ENCODE assay signal across 8 cellular contexts in genomic region chr19:15223649-15224371, GRCh38. TPM values are rescaled to one million over a fixed set of nuclear protein-coding genes. Genes with fewer than 3 reads are reported as not detected.
DNase-seq lines count a peak whose midpoint lies in the region; TF ChIP-seq lines count a peak whose summit lies in the region.

No MANE protein-coding gene starts in this region.

- DNase-seq in Peyer's patch: no peak
- no peak for DNase-seq in esophagus squamous epithelium (lab: John Stamatoyannopoulos, UW)
- DNase-seq in ovary: peak in 1 of 5 donors; percentile 40
- no peak for DNase-seq in NCI-H187 (lab: John Stamatoyannopoulos, UW)
- no peak for DNase-seq in RPMI8226
- no peak for DNase-seq in amniotic stem cell (lab: John Stamatoyannopoulos, UW)
- no peak for DNase-seq in ACHN

- 5 to 32% methylated on average over 12 to 26 of the region's 51 CpGs for WGBS in esophagus squamous epithelium, 2 donors
- WGBS in ovary, 3 donors: 11 to 13% (median 11%) methylated on average over 44 to 51 of the region's 51 CpGs

- H3K36me3 ChIP-seq in Peyer's patch (no peaks in the 10 kb centered on the region), esophagus squamous epithelium (peaks cover 0 to 16% (median 0%) of the 10 kb centered on the region in 3 donors), ovary (no peaks in the 10 kb centered on the region)

- TF ChIP-seq CTCF in Peyer's patch (IDR thresholded peaks at IDR 0.05): no peak
- TF ChIP-seq CTCF in esophagus squamous epithelium (IDR thresholded peaks at IDR 0.05): no peak
- TF ChIP-seq CTCF in ovary (IDR thresholded peaks at IDR 0.05): no peak

- TF ChIP-seq POLR2A in Peyer's patch (IDR thresholded peaks at IDR 0.05) (no peak), esophagus squamous epithelium (IDR thresholded peaks at IDR 0.05) (no peak), ovary (IDR thresholded peaks at IDR 0.05) (peak; percentile 34)

- H3K9me3 ChIP-seq in Peyer's patch (no peaks in the 10 kb centered on the region), esophagus squamous epithelium (no peaks in the 10 kb centered on the region), ovary (no peaks in the 10 kb centered on the region)

- intact Hi-C loops in esophagus squamous epithelium (cut with DNase I) (no loop called here), ovary (cut with DNase I) (no loop called here)

- H3K27ac ChIP-seq in Peyer's patch (peak overlapping the region in 1 of 4 donors; percentile 46), esophagus squamous epithelium (peak overlapping the region; percentile 54 to 79 (median 74)), ovary (no peak overlapping the region)

- H3K4me1 ChIP-seq in Peyer's patch: peaks cover 0 to 12% (median 8%) of the 10 kb centered on the region in 4 donors
- peaks cover 13 to 32% (median 14%) of the 10 kb centered on the region in 3 donors for H3K4me1 ChIP-seq in esophagus squamous epithelium
- peaks cover 7% of the 10 kb centered on the region for H3K4me1 ChIP-seq in ovary (ENCODE audit: insufficient read depth)

- in situ Hi-C loops in ACHN (cut with HindIII; ENCODE audit: low pct_ligation_motif_present, low pct_unique_long_range_greater_than_20kb, low sequenced_read_pairs): no loop called here

- H3K4me3 ChIP-seq in GM08714 (ENCODE audit: low read length) (peak overlapping the region; percentile 54; the same call in 1 of the 2 replicates), Peyer's patch (peak overlapping the region; percentile 41 to 59 (median 54)), esophagus squamous epithelium (peak overlapping the region; percentile 37 to 77 (median 58)), ovary (peak overlapping the region; percentile 58)

- no peak for TF ChIP-seq EP300 in ovary (IDR thresholded peaks at IDR 0.05)

- no peaks in the 10 kb centered on the region for H3K27me3 ChIP-seq in Peyer's patch
- no peaks in the 10 kb centered on the region for H3K27me3 ChIP-seq in esophagus squamous epithelium
- H3K27me3 ChIP-seq in ovary: no peaks in the 10 kb centered on the region

RNA-seq across cellular contexts. Expression of gene EPHX3, which starts 8.4 kb away (rescaled TPM):
- total RNA-seq in Peyer's patch (not detected), esophagus squamous epithelium (10 to 100 TPM; 18.7 to 93.0 (median 48.9) TPM), ovary (under 1 TPM in 6 of 7 donors, not detected in 1; 0.24 to 0.89 (median 0.49) TPM)
- under 1 TPM; 0.30 to 0.67 TPM for polyA plus RNA-seq in ovary

RNA-seq across cellular contexts. Expression of gene NOTCH3, which starts 23.0 kb away (rescaled TPM):
- total RNA-seq in Peyer's patch: 10 to 100 TPM in 2 of 4 donors, 1 to 10 TPM in 2; 2.6 to 16.5 (median 8.9) TPM
- total RNA-seq in esophagus squamous epithelium: 100 to 1,000 TPM in 3 of 4 donors, 10 to 100 TPM in 1; 95.6 to 278 (median 122) TPM
- 10 to 100 TPM in 5 of 7 donors, 1 to 10 TPM in 2; 6.1 to 47.6 (median 17.9) TPM for total RNA-seq in ovary
- 10 to 100 TPM; 17.9 to 23.5 TPM for polyA plus RNA-seq in ovary

Comparison
In these comparisons a context has a peak if more than half of its experiments do, and no peak if none do; other contexts are left out.
1. H3K27ac ChIP-seq: peak in esophagus squamous epithelium (4 of 4); none in ovary (0 of 2).
2. RNA of gene EPHX3, which starts 8.4 kb away (total RNA-seq): 18.7 to 93.0 TPM in esophagus squamous epithelium; 0.24 to 0.89 TPM in ovary and not detected in Peyer's patch; every median in the first group is over 10 times any median in the second.
3. Peak in every context shown above with its lines, with median percentiles within 50 percentile points of each other: H3K4me3 ChIP-seq.